Comparison of ENCODE assay signal across 16 cellular contexts in genomic region chr4:186807809-186808634, GRCh38.
A peak's percentile ranks its signal among the peaks of the same experiment; 100 is the strongest.
DNase-seq lines count a peak whose midpoint lies in the region; TF ChIP-seq lines count a peak whose summit lies in the region.
"Had no signal": no experiment of that assay in that cellular context is flagged by ENCODE, and none has a peak within 500 bp of the region (broad histone marks: within the 10 kb centered on the region; RNA-seq: fewer than 3 reads in every experiment).

No MANE protein-coding gene starts in this region.

- peak overlapping the region; percentile 62 to 87 (median 82) for H3K27ac Mint-ChIP-seq in nephron
- H3K27ac Mint-ChIP-seq: activated CD4-positive, alpha-beta T cell treated with anti-CD3 and anti-CD28 coated beads for 36 hours; activated naive CD4-positive, alpha-beta T cell treated with anti-CD3 and anti-CD28 coated beads, Interleukin-2, amount 10 ng/mL, durations not matched to agents 7 days and 5 days; T-helper 17 cell had no signal

- peak overlapping the region in 1 of 3 experiments; percentile 16 for H3K4me3 Mint-ChIP-seq in nephron
- H3K4me3 Mint-ChIP-seq: activated CD4-positive, alpha-beta T cell treated with anti-CD3 and anti-CD28 coated beads for 36 hours; activated naive CD4-positive, alpha-beta T cell treated with anti-CD3 and anti-CD28 coated beads, Interleukin-2, amount 10 ng/mL, durations not matched to agents 7 days and 5 days; neural crest cell; T-helper 17 cell had no signal

- DNase-seq in Caki2 (ENCODE audit: low read depth), result peak; percentile 80
- DNase-seq in NCI-H345 (lab: John Stamatoyannopoulos, UW), result peak; percentile 28
- peak; percentile 40 for DNase-seq in dedifferentiated amniotic fluid mesenchymal stem cell (ENCODE audit: extremely low spot score)
- DNase-seq in hypothalamus (lab: John Stamatoyannopoulos, UW), result no peak
- DNase-seq in SKM-1 treated with dmso at 0.1 percent for 144 hours (lab: John Stamatoyannopoulos, UW; ENCODE audit: unreplicated experiment), result no peak
- DNase-seq in D341Med (ENCODE audit: low spot score), result no peak
- DNase-seq in NCI-H748 (lab: John Stamatoyannopoulos, UW; ENCODE audit: unreplicated experiment), result no peak
- DNase-seq: activated naive CD4-positive, alpha-beta T cell treated with anti-CD3 and anti-CD28 coated beads, Interleukin-2, amount 10 ng/mL, durations not matched to agents 7 days and 5 days; activated T-cell treated with anti-CD3 and anti-CD28 coated beads for 4 hours; NCI-H2107; NCI-H82; retina; T-helper 17 cell had no signal

- in situ Hi-C loops in Caki2 (cut with HindIII; ENCODE audit: low pct_unique_long_range_greater_than_20kb, low sequenced_read_pairs), result no loop called here

- peaks cover 22% of the 10 kb centered on the region for H3K4me1 Mint-ChIP-seq in nephron
- H3K4me1 Mint-ChIP-seq: activated CD4-positive, alpha-beta T cell treated with anti-CD3 and anti-CD28 coated beads for 36 hours; activated naive CD4-positive, alpha-beta T cell treated with anti-CD3 and anti-CD28 coated beads, Interleukin-2, amount 10 ng/mL, durations not matched to agents 7 days and 5 days; T-helper 17 cell had no signal

- peaks cover 6% of the 10 kb centered on the region for H3K9me3 Mint-ChIP-seq in nephron
- H3K9me3 Mint-ChIP-seq: activated naive CD4-positive, alpha-beta T cell treated with anti-CD3 and anti-CD28 coated beads, Interleukin-2, amount 10 ng/mL, durations not matched to agents 7 days and 5 days had no signal

- no peaks in the 10 kb centered on the region for H3K27me3 Mint-ChIP-seq in nephron (ENCODE audit: low read depth)
- H3K27me3 Mint-ChIP-seq: activated CD4-positive, alpha-beta T cell treated with anti-CD3 and anti-CD28 coated beads for 36 hours; activated naive CD4-positive, alpha-beta T cell treated with anti-CD3 and anti-CD28 coated beads, Interleukin-2, amount 10 ng/mL, durations not matched to agents 7 days and 5 days; T-helper 17 cell had no signal

- TF ChIP-seq CTCF in nephron (IDR thresholded peaks at IDR 0.05; ENCODE audit: unreplicated experiment in 3 of 3), result no peak

- H3K36me3 Mint-ChIP-seq in nephron (ENCODE audit: low read depth), result no peaks in the 10 kb centered on the region
- H3K36me3 Mint-ChIP-seq: activated naive CD4-positive, alpha-beta T cell treated with anti-CD3 and anti-CD28 coated beads, Interleukin-2, amount 10 ng/mL, durations not matched to agents 7 days and 5 days had no signal

Comparison
In these comparisons a context has a peak if more than half of its experiments do, and no peak if none do; other contexts are left out.
1. DNase-seq: peak in Caki2 (single experiment), NCI-H345 (single experiment) and dedifferentiated amniotic fluid mesenchymal stem cell (single experiment); none in hypothalamus (0 of 51), SKM-1 treated with dmso at 0.1 percent for 144 hours (single experiment), D341Med (single experiment) and NCI-H748 (single experiment).